1 cellular context compared by ENCODE assay signal in genomic region chr14:90056821-90057220, GRCh38.
TF ChIP-seq lines count a peak whose summit lies in the region.

No MANE protein-coding gene starts in this region.

TF ChIP-seq in GM23338, 12 proteins besides CTCF, POLR2A, EP300 and RAD21 (continued from another document):
- TF ChIP-seq, protein P1, sequence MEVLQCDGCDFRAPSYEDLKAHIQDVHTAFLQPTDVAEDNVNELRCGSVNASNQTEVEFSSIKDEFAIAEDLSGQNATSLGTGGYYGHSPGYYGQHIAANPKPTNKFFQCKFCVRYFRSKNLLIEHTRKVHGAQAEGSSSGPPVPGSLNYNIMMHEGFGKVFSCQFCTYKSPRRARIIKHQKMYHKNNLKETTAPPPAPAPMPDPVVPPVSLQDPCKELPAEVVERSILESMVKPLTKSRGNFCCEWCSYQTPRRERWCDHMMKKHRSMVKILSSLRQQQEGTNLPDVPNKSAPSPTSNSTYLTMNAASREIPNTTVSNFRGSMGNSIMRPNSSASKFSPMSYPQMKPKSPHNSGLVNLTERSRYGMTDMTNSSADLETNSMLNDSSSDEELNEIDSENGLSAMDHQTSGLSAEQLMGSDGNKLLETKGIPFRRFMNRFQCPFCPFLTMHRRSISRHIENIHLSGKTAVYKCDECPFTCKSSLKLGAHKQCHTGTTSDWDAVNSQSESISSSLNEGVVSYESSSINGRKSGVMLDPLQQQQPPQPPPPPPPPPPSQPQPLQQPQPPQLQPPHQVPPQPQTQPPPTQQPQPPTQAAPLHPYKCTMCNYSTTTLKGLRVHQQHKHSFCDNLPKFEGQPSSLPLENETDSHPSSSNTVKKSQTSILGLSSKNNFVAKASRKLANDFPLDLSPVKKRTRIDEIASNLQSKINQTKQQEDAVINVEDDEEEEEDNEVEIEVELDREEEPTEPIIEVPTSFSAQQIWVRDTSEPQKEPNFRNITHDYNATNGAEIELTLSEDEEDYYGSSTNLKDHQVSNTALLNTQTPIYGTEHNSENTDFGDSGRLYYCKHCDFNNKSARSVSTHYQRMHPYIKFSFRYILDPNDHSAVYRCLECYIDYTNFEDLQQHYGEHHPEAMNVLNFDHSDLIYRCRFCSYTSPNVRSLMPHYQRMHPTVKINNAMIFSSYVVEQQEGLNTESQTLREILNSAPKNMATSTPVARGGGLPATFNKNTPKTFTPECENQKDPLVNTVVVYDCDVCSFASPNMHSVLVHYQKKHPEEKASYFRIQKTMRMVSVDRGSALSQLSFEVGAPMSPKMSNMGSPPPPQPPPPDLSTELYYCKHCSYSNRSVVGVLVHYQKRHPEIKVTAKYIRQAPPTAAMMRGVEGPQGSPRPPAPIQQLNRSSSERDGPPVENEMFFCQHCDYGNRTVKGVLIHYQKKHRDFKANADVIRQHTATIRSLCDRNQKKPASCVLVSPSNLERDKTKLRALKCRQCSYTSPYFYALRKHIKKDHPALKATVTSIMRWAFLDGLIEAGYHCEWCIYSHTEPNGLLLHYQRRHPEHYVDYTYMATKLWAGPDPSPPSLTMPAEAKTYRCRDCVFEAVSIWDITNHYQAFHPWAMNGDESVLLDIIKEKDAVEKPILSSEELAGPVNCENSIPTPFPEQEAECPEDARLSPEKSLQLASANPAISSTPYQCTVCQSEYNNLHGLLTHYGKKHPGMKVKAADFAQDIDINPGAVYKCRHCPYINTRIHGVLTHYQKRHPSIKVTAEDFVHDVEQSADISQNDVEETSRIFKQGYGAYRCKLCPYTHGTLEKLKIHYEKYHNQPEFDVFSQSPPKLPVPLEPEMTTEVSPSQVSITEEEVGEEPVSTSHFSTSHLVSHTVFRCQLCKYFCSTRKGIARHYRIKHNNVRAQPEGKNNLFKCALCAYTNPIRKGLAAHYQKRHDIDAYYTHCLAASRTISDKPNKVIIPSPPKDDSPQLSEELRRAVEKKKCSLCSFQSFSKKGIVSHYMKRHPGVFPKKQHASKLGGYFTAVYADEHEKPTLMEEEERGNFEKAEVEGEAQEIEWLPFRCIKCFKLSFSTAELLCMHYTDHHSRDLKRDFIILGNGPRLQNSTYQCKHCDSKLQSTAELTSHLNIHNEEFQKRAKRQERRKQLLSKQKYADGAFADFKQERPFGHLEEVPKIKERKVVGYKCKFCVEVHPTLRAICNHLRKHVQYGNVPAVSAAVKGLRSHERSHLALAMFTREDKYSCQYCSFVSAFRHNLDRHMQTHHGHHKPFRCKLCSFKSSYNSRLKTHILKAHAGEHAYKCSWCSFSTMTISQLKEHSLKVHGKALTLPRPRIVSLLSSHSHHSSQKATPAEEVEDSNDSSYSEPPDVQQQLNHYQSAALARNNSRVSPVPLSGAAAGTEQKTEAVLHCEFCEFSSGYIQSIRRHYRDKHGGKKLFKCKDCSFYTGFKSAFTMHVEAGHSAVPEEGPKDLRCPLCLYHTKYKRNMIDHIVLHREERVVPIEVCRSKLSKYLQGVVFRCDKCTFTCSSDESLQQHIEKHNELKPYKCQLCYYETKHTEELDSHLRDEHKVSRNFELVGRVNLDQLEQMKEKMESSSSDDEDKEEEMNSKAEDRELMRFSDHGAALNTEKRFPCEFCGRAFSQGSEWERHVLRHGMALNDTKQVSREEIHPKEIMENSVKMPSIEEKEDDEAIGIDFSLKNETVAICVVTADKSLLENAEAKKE (CRISPR knock-in tag; IDR thresholded peaks at IDR 0.05): no peak
- no peak for TF ChIP-seq EZH2 (IDR thresholded peaks at IDR 0.05; ENCODE audit: low read depth, unreplicated experiment)
- TF ChIP-seq, protein P2, sequence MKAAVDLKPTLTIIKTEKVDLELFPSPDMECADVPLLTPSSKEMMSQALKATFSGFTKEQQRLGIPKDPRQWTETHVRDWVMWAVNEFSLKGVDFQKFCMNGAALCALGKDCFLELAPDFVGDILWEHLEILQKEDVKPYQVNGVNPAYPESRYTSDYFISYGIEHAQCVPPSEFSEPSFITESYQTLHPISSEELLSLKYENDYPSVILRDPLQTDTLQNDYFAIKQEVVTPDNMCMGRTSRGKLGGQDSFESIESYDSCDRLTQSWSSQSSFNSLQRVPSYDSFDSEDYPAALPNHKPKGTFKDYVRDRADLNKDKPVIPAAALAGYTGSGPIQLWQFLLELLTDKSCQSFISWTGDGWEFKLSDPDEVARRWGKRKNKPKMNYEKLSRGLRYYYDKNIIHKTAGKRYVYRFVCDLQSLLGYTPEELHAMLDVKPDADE (IDR thresholded peaks at IDR 0.05): no peak
- no peak for TF ChIP-seq CREB1 (CRISPR knock-in tag; IDR thresholded peaks at IDR 0.05; ENCODE audit: low read depth)
